23 cellular contexts compared by ENCODE assay signal in the genomic region with DNA sequence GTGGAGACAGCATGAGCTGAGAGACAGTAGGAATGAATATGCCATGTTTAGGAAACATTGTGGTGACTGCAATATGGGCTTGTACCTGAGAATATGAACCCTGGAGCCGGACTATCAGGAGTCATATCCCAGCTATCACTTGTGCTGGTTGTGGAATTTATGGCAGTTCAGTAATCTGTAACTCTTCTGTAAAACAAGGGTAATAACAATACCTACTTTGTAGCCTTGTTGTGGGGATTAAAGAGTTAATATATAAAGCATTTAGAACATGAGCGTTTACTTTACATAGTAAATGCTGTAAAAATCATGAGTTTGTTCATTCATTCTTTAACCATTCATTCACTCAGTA. TPM values are rescaled to one million over a fixed set of nuclear protein-coding genes. Genes with fewer than 3 reads are reported as not detected.
A peak's percentile ranks its signal among the peaks of the same experiment; 100 is the strongest.
DNase-seq lines count a peak whose midpoint lies in the region; ATAC-seq and TF ChIP-seq lines count a peak whose summit lies in the region.
"Had no signal": no experiment of that assay in that cellular context is flagged by ENCODE, and none has a peak within 500 bp of the region (broad histone marks: within the 10 kb centered on the region; RNA-seq: fewer than 3 reads in every experiment).

No MANE protein-coding gene starts in this region.

- intact Hi-C loops in PC-9 (cut with micrococcal nuclease; ENCODE audit: unreplicated experiment): loop anchor here (5.0 to 10.0 kb wide), 2 partner anchors 395 to 442 kb away; no protein-coding TSS in a partner anchor
- intact Hi-C loops in Right ventricle myocardium superior (cut with DNase I): no loop called here
- intact Hi-C loops in head of caudate nucleus (cut with DNase I): no loop called here

- BruUV-seq in PC-9 (replicated peaks; lab: Mats Ljungman, UMichigan): no TSS peak

- H3K9me3 Mint-ChIP-seq in GM23338 (no peaks in the 10 kb centered on the region), endodermal cell (no peaks in the 10 kb centered on the region), progenitor cell of endocrine pancreas (ENCODE audit: low read depth) (no peaks in the 10 kb centered on the region)
- H3K9me3 Mint-ChIP-seq: activated CD4-positive, alpha-beta T cell treated with anti-CD3 and anti-CD28 coated beads, Interleukin-2, amount 10 ng/mL, durations not matched to agents 24 days and 14 days; memory B cell had no signal

- H3K4me1 ChIP-seq in GM23338 (ENCODE audit: insufficient read depth): peaks cover 35% of the 10 kb centered on the region
- H3K4me1 ChIP-seq in PC-9 (replicated peaks; ENCODE audit: insufficient read depth): peaks cover 52% of the 10 kb centered on the region
- H3K4me1 ChIP-seq in endodermal cell (ENCODE audit: control insufficient read depth, insufficient read depth, low read length): no peaks in the 10 kb centered on the region

- DNase-seq in GM23338 (ENCODE audit: low spot score): no peak
- DNase-seq in PC-9: no peak
- no peak for DNase-seq in endodermal cell
- DNase-seq in progenitor cell of endocrine pancreas (ENCODE audit: low spot score, unreplicated experiment): no peak
- no peak for DNase-seq in NCI-H82 treated with DMSO at 0.1 percent for 48 hours (lab: John Stamatoyannopoulos, UW; ENCODE audit: unreplicated experiment)
- DNase-seq in Right ventricle myocardium superior: no peak
- DNase-seq in head of caudate nucleus: no peak
- DNase-seq in DMS79 treated with DMSO at 0.1 percent for 48 hours (lab: John Stamatoyannopoulos, UW): no peak
- DNase-seq: activated CD4-positive, alpha-beta T cell treated with anti-CD3 and anti-CD28 coated beads, Interleukin-2, amount 10 ng/mL, durations not matched to agents 24 days and 14 days; activated naive CD4-positive, alpha-beta T cell treated with Interleukin-2 at 50 U/mL for 16 hours; activated T-cell treated with anti-CD3 and anti-CD28 coated beads, Interleukin-2, amount 50 U/mL, for 48 hours; KG1; NCI-H1436; NCI-H510A; NK-92 treated with Interleukin-12 subunit alpha and Interleukin-12 subunit beta, amount 100 ng/mL, for 24 hours; stimulated activated CD8-positive, alpha-beta memory T cell treated with anti-CD3 and anti-CD28 coated beads, Interleukin-4, amount 100 ng/mL, for 48 hours; T-helper 17 cell; upper lobe of left lung had no signal

- no peak overlapping the region for H3K9ac ChIP-seq in endodermal cell (ENCODE audit: extremely low read depth, low read length, poor library complexity, severe bottlenecking)

- H3K4me3 ChIP-seq in GM23338 (no peak overlapping the region), PC-9 (no peak overlapping the region), endodermal cell (ENCODE audit: low read length) (no peak overlapping the region)
- H3K4me3 ChIP-seq: Peyer's patch, psoas muscle, stomach, upper lobe of left lung had no signal

- no peaks in the 10 kb centered on the region for H3K9me3 ChIP-seq in PC-9 (ENCODE audit: insufficient read depth, low read depth)
- H3K9me3 ChIP-seq in endodermal cell (ENCODE audit: control insufficient read depth, low read length): no peaks in the 10 kb centered on the region
- H3K9me3 ChIP-seq: BE2C, Peyer's patch, psoas muscle, stomach, upper lobe of left lung had no signal

- peaks cover 41% of the 10 kb centered on the region for H3K4me1 Mint-ChIP-seq in GM23338
- H3K4me1 Mint-ChIP-seq in endodermal cell: peaks cover 40% of the 10 kb centered on the region
- peaks cover 22% of the 10 kb centered on the region for H3K4me1 Mint-ChIP-seq in progenitor cell of endocrine pancreas (ENCODE audit: low read depth)
- H3K4me1 Mint-ChIP-seq: activated CD4-positive, alpha-beta T cell treated with anti-CD3 and anti-CD28 coated beads, Interleukin-2, amount 10 ng/mL, durations not matched to agents 24 days and 14 days had no signal

- H4K20me1 ChIP-seq in GM23338 (replicated peaks; ENCODE audit: insufficient read depth): no peaks in the 10 kb centered on the region
- no peaks in the 10 kb centered on the region for H4K20me1 ChIP-seq in PC-9 (ENCODE audit: insufficient read depth)

- H3K27me3 Mint-ChIP-seq in GM23338 (ENCODE audit: insufficient read depth, low read depth, poor library complexity): no peaks in the 10 kb centered on the region
- H3K27me3 Mint-ChIP-seq in endodermal cell (ENCODE audit: insufficient read depth): no peaks in the 10 kb centered on the region
- H3K27me3 Mint-ChIP-seq in progenitor cell of endocrine pancreas: no peaks in the 10 kb centered on the region
- H3K27me3 Mint-ChIP-seq: activated CD4-positive, alpha-beta T cell treated with anti-CD3 and anti-CD28 coated beads, Interleukin-2, amount 10 ng/mL, durations not matched to agents 24 days and 14 days; memory B cell; T-helper 17 cell had no signal

- H3K79me2 ChIP-seq in GM23338 (replicated peaks; ENCODE audit: insufficient read depth) (no peaks in the 10 kb centered on the region), PC-9 (ENCODE audit: low read depth) (peaks cover 6% of the 10 kb centered on the region; the same call in 1 of the 2 replicates)

- POLR2A ChIA-PET in PC-9 (lab: Charles Lee; ENCODE audit: unreplicated experiment): no interaction called here

- H3K36me3 Mint-ChIP-seq in GM23338 (ENCODE audit: low read depth): no peaks in the 10 kb centered on the region
- H3K36me3 Mint-ChIP-seq in endodermal cell (ENCODE audit: low read depth): no peaks in the 10 kb centered on the region
- H3K36me3 Mint-ChIP-seq in progenitor cell of endocrine pancreas (ENCODE audit: insufficient read depth): no peaks in the 10 kb centered on the region

- WGBS in endodermal cell (ENCODE audit: insufficient coverage in 1 of 2, insufficient read length in 1 of 2), 2 experiments: 89 to 100% methylated on average over 1 of the region's 2 CpGs

- H3K9me2 ChIP-seq in GM23338 (ENCODE audit: insufficient read depth) (no peaks in the 10 kb centered on the region), PC-9 (ENCODE audit: insufficient read depth) (no peaks in the 10 kb centered on the region)

- no peak overlapping the region for H3K4me2 ChIP-seq in GM23338
- peak overlapping the region; percentile 67 for H3K4me2 ChIP-seq in PC-9

- TF ChIP-seq CTCF in GM23338 (conservative IDR thresholded peaks at IDR 0.05; ENCODE audit: low read depth in 2 of 2): no peak
- no peak for TF ChIP-seq CTCF in PC-9 (conservative IDR thresholded peaks at IDR 0.05)
- TF ChIP-seq CTCF in endodermal cell (conservative IDR thresholded peaks at IDR 0.05): no peak
- TF ChIP-seq CTCF in progenitor cell of endocrine pancreas (IDR thresholded peaks at IDR 0.05; ENCODE audit: unreplicated experiment): no peak

- H3K4me3 Mint-ChIP-seq in GM23338 (no peak overlapping the region), endodermal cell (no peak overlapping the region), progenitor cell of endocrine pancreas (ENCODE audit: low read depth) (no peak overlapping the region)
- H3K4me3 Mint-ChIP-seq: activated CD4-positive, alpha-beta T cell treated with anti-CD3 and anti-CD28 coated beads, Interleukin-2, amount 10 ng/mL, durations not matched to agents 24 days and 14 days; memory B cell; T-helper 17 cell had no signal

- CTCF ChIA-PET in PC-9 (lab: Charles Lee): no interaction called here

- H3F3A ChIP-seq in GM23338 (replicated peaks; ENCODE audit: low read depth) (no peaks in the 10 kb centered on the region), PC-9 (ENCODE audit: insufficient read depth, low read depth) (peaks cover 25% of the 10 kb centered on the region)

- ATAC-seq in GM23338 (no peak), Right ventricle myocardium superior (ENCODE audit: poor library complexity) (no peak)
- ATAC-seq: T-helper 17 cell had no signal

- H3K27ac ChIP-seq in GM23338 (ENCODE audit: low read depth): no peak overlapping the region
- peak overlapping the region; percentile 81 for H3K27ac ChIP-seq in PC-9
- H3K27ac ChIP-seq in endodermal cell (ENCODE audit: low read depth, low read length): no peak overlapping the region
- H3K27ac ChIP-seq: psoas muscle, stomach, upper lobe of left lung had no signal

- H2AFZ ChIP-seq in GM23338: no peak overlapping the region
- no peak overlapping the region for H2AFZ ChIP-seq in PC-9

- H3K27ac Mint-ChIP-seq in GM23338 (peak overlapping the region; percentile 51; the same call in 1 of the 2 replicates), endodermal cell (peak overlapping the region; percentile 77), progenitor cell of endocrine pancreas (peak overlapping the region; percentile 91)
- H3K27ac Mint-ChIP-seq: activated CD4-positive, alpha-beta T cell treated with anti-CD3 and anti-CD28 coated beads, Interleukin-2, amount 10 ng/mL, durations not matched to agents 24 days and 14 days; memory B cell; T-helper 17 cell had no signal

- H3K27me3 ChIP-seq in GM23338 (ENCODE audit: insufficient read depth): no peaks in the 10 kb centered on the region
- H3K27me3 ChIP-seq in PC-9 (ENCODE audit: insufficient read depth, low read depth): no peaks in the 10 kb centered on the region
- no peaks in the 10 kb centered on the region for H3K27me3 ChIP-seq in endodermal cell (ENCODE audit: control insufficient read depth, insufficient read depth, low read length, poor library complexity, severe bottlenecking)
- H3K27me3 ChIP-seq: BE2C, Peyer's patch, stomach, upper lobe of left lung had no signal

- no peaks in the 10 kb centered on the region for H3K36me3 ChIP-seq in GM23338 (ENCODE audit: insufficient read depth)
- no peaks in the 10 kb centered on the region for H3K36me3 ChIP-seq in PC-9 (ENCODE audit: low read depth)
- H3K36me3 ChIP-seq in endodermal cell (ENCODE audit: control insufficient read depth, insufficient read depth, low read length): peaks cover 8% of the 10 kb centered on the region
- H3K36me3 ChIP-seq: BE2C, Peyer's patch had no signal

TF ChIP-seq in GM23338, 12 proteins besides CTCF, POLR2A, EP300 and RAD21 (continues in another document):
- no peak for TF ChIP-seq POLR2AphosphoS5 (IDR thresholded peaks at IDR 0.05; ENCODE audit: low read depth)

RNA-seq across cellular contexts. Expression of a gene that starts 44.4 kb away (rescaled TPM):
- total RNA-seq in GM23338 (2014; rRNA removed; shearing (Covaris generic)): 5.0 and 6.6 TPM in 2 replicates
- 4.6 and 6.0 TPM in 2 replicates for polyA plus RNA-seq in GM23338 (2016; fragmentation: Nextera tagmentation; extraction: Ambion mirVana)
- total RNA-seq in PC-9 (2021): 9.3 and 12.5 TPM in 2 replicates
- total RNA-seq in endodermal cell: 10 to 100 TPM; 12.1 to 21.3 TPM
- polyA plus RNA-seq in endodermal cell (2013, experiment 1 of 2): 18.0 TPM
- 17.0 TPM for polyA plus RNA-seq in endodermal cell (2013, experiment 2 of 2)
- total RNA-seq in progenitor cell of endocrine pancreas: 20.6 and 21.7 TPM in 2 replicates
- 9.9 TPM for total RNA-seq in Right ventricle myocardium superior
